In the genomic region with DNA sequence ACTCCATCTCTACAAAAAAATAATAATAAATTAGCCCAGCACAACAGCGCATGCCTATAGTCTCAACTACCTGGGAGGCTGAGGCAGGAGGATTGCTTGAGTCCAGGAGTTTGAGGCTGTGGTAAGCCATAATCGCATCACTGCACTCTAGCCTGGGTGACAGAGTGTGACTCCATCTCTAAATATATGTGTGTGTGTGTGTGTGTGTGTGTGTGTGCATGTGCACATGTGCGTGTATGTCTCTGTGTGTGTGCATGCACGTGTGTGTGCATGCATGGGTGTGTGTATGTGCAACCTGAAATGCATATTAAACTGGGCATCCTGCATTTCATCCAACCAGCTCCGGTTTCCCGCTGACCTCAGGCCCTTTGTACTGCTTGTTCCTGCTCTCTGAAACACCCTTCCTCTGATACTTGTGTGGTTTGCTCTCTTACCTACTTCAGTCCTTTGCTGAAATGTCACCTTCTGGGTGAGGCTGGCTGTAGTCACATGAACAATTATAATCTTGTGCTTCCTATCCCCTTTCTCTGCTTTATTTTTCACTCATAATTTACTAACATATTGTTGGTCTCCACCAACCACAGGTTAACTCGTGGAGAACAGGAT, we compare ENCODE assay signal across 19 cellular contexts. TPM values are rescaled to one million over a fixed set of nuclear protein-coding genes. Genes with fewer than 3 reads are reported as not detected.
A peak's percentile ranks its signal among the peaks of the same experiment; 100 is the strongest.
DNase-seq lines count a peak whose midpoint lies in the region; ATAC-seq, FAIRE-seq and TF ChIP-seq lines count a peak whose summit lies in the region.
"Had no signal": no experiment of that assay in that cellular context is flagged by ENCODE, and none has a peak within 500 bp of the region (broad histone marks: within the 10 kb centered on the region; RNA-seq: fewer than 3 reads in every experiment).

No MANE protein-coding gene starts in this region.

- H3K4me3 Mint-ChIP-seq in activated naive CD8-positive, alpha-beta T cell treated with anti-CD3 and anti-CD28 coated beads, Interleukin-2, amount 50 U/mL, for 24 hours: no peak overlapping the region
- H3K4me3 Mint-ChIP-seq in nephron: no peak overlapping the region
- H3K4me3 Mint-ChIP-seq: dendritic cell treated with granulocyte-macrophage colony-stimulating factor and Interleukin-4, amounts not matched to agents 40 ng/mL and 50 ng/mL, for 4 days; naive B cell; stimulated activated naive B cell treated with anti-CD40 and anti-IgM and Interleukin-4, amounts not matched to agents 10 μg/mL and 1 μg/mL and 100 μg/mL, for 72 hours had no signal

- peaks cover 69% of the 10 kb centered on the region for H3K4me1 Mint-ChIP-seq in activated naive CD8-positive, alpha-beta T cell treated with anti-CD3 and anti-CD28 coated beads, Interleukin-2, amount 50 U/mL, for 24 hours
- peaks cover 18% of the 10 kb centered on the region for H3K4me1 Mint-ChIP-seq in nephron
- H3K4me1 Mint-ChIP-seq: naive B cell had no signal

- FAIRE-seq in GM12891 (lab: Jason Lieb, UNC): peak; percentile 33
- FAIRE-seq: endothelial cell of umbilical vein, islet of Langerhans, K562, pancreas had no signal

- TF ChIP-seq POLR2A in GM12891 (IDR thresholded peaks at IDR 0.05; ENCODE audit: low read depth, low read length): no peak

- DNase-seq in GM12891 (ENCODE audit: insufficient read length, low spot score) (no peak), LoVo (ENCODE audit: low spot score) (peak; percentile 58), Ammon's horn (ENCODE audit: low spot score) (no peak), kidney glomerular epithelial cell (lab: John Stamatoyannopoulos, UW) (no peak)
- no peak for DNase-seq in activated naive CD8-positive, alpha-beta T cell treated with anti-CD3 and anti-CD28 coated beads, Interleukin-2, amount 50 U/mL, for 24 hours
- DNase-seq: adrenal gland; foreskin fibroblast; GF-D8; naive B cell; NCI-H2029 treated with DMSO at 0.1 percent for 48 hours; pancreas; sigmoid colon; stimulated activated naive B cell treated with anti-CD40 and anti-IgM and Interleukin-4, amounts not matched to agents 10 μg/mL and 1 μg/mL and 100 μg/mL, for 72 hours had no signal

- H3K9me3 Mint-ChIP-seq in activated naive CD8-positive, alpha-beta T cell treated with anti-CD3 and anti-CD28 coated beads, Interleukin-2, amount 50 U/mL, for 24 hours: peaks cover 2% of the 10 kb centered on the region
- peaks cover 10% of the 10 kb centered on the region for H3K9me3 Mint-ChIP-seq in nephron

- H3K36me3 Mint-ChIP-seq in activated naive CD8-positive, alpha-beta T cell treated with anti-CD3 and anti-CD28 coated beads, Interleukin-2, amount 50 U/mL, for 24 hours (ENCODE audit: low read depth): peaks cover 7% of the 10 kb centered on the region
- no peaks in the 10 kb centered on the region for H3K36me3 Mint-ChIP-seq in nephron (ENCODE audit: low read depth)
- H3K36me3 Mint-ChIP-seq: naive B cell had no signal

- ATAC-seq in activated naive CD8-positive, alpha-beta T cell treated with anti-CD3 and anti-CD28 coated beads, Interleukin-2, amount 50 U/mL, for 24 hours: peak; percentile 76
- ATAC-seq in GM21515 (IDR thresholded peaks at IDR 0.05; ENCODE audit: unreplicated experiment): no peak

- TF ChIP-seq CTCF in nephron (IDR thresholded peaks at IDR 0.05; ENCODE audit: unreplicated experiment in 3 of 3): no peak

- no peaks in the 10 kb centered on the region for H3K27me3 Mint-ChIP-seq in activated naive CD8-positive, alpha-beta T cell treated with anti-CD3 and anti-CD28 coated beads, Interleukin-2, amount 50 U/mL, for 24 hours
- no peaks in the 10 kb centered on the region for H3K27me3 Mint-ChIP-seq in nephron (ENCODE audit: low read depth)

- peak overlapping the region; percentile 67 for H3K27ac Mint-ChIP-seq in activated naive CD8-positive, alpha-beta T cell treated with anti-CD3 and anti-CD28 coated beads, Interleukin-2, amount 50 U/mL, for 24 hours
- peak overlapping the region in 2 of 3 experiments; percentile 28 to 77 for H3K27ac Mint-ChIP-seq in nephron
- H3K27ac Mint-ChIP-seq: dendritic cell treated with granulocyte-macrophage colony-stimulating factor and Interleukin-4, amounts not matched to agents 40 ng/mL and 50 ng/mL, for 4 days; naive B cell; stimulated activated naive B cell treated with anti-CD40 and anti-IgM and Interleukin-4, amounts not matched to agents 10 μg/mL and 1 μg/mL and 100 μg/mL, for 72 hours had no signal

TF ChIP-seq in GM12891, 5 proteins besides CTCF, POLR2A, EP300 and RAD21:
- no peak for TF ChIP-seq TAF1 (IDR thresholded peaks at IDR 0.05; ENCODE audit: low read depth, low read length)
- no peak for TF ChIP-seq SPI1 (IDR thresholded peaks at IDR 0.05; ENCODE audit: low read depth, low read length)
- TF ChIP-seq PAX5 (IDR thresholded peaks at IDR 0.05; ENCODE audit: insufficient read depth, low read length, severe bottlenecking): no peak
- TF ChIP-seq POLR2AphosphoS5 (IDR thresholded peaks at IDR 0.05; ENCODE audit: low read depth, low read length): no peak
- no peak for TF ChIP-seq POU2F2 (IDR thresholded peaks at IDR 0.05; ENCODE audit: low read depth, low read length)

RNA-seq across cellular contexts. Expression of a gene that starts 46.9 kb away (rescaled TPM):
- 0.99 TPM for polyA plus RNA-seq in GM12891 (2012; ENCODE audit: low read depth, missing spikeins)
